ENCODE assay signal across 9 cellular contexts in genomic region chr1:109498161-109498801, GRCh38. TPM values are rescaled to one million over a fixed set of nuclear protein-coding genes. Genes with fewer than 3 reads are reported as not detected.
DNase-seq lines count a peak whose midpoint lies in the region; ATAC-seq and TF ChIP-seq lines count a peak whose summit lies in the region.
"Had no signal": no experiment of that assay in that cellular context is flagged by ENCODE, and none has a peak within 500 bp of the region (broad histone marks: within the 10 kb centered on the region; RNA-seq: fewer than 3 reads in every experiment).

No MANE protein-coding gene starts in this region.

- H3K27ac ChIP-seq in BLaER1 treated with 17β-estradiol and CSF1 and Interleukin-3, amounts not matched to agents 10 nM and 100 nM = no peak overlapping the region
- H3K27ac ChIP-seq in SK-N-SH (ENCODE audit: low read depth in 2 of 2, low read length in 1 of 2) (peak overlapping the region in 1 of 2 experiments; percentile 67; a peak in 2 of 4 replicates), colonic mucosa (no peak overlapping the region)

- peak overlapping the region; percentile 11 to 93 (median 41); a peak in 21 of 22 replicates for H3K4me2 ChIP-seq in BLaER1 treated with 17β-estradiol and CSF1 and Interleukin-3, amounts not matched to agents 10 nM and 100 nM
- no peak overlapping the region for H3K4me2 ChIP-seq in SK-N-SH

- H3K9me3 ChIP-seq in BLaER1 treated with 17β-estradiol and CSF1 and Interleukin-3, amounts not matched to agents 10 nM and 100 nM (replicated peaks in 1 of 11) = no peaks in the 10 kb centered on the region
- no peaks in the 10 kb centered on the region for H3K9me3 ChIP-seq in SK-N-SH
- no peaks in the 10 kb centered on the region for H3K9me3 ChIP-seq in colonic mucosa

- H3K79me2 ChIP-seq in SK-N-SH (ENCODE audit: insufficient read depth) = peaks cover 19% of the 10 kb centered on the region

- H2AFZ ChIP-seq in SK-N-SH (ENCODE audit: low read depth) = no peak overlapping the region

- H3K27me3 ChIP-seq in BLaER1 treated with 17β-estradiol and CSF1 and Interleukin-3, amounts not matched to agents 10 nM and 100 nM = no peaks in the 10 kb centered on the region
- H3K27me3 ChIP-seq in SK-N-SH (ENCODE audit: insufficient read depth) (no peaks in the 10 kb centered on the region), colonic mucosa (no peaks in the 10 kb centered on the region)

- POLR2A ChIA-PET in SK-N-SH (lab: Yijun Ruan, JAX) = interaction anchor here (0.6 to 3.3 kb wide), 4 partner anchors 11 to 122 kb away, joined by 3 to 13 read pairs (median 3); partner anchors contain the start of gene AMIGO1

- no peak for ATAC-seq in GM21723 (IDR thresholded peaks at IDR 0.05; ENCODE audit: unreplicated experiment)

- H3K9me2 ChIP-seq in SK-N-SH = no peaks in the 10 kb centered on the region

- intact Hi-C loops in colonic mucosa (cut with DNase I) = loop anchor here (2.0 kb wide), 1 partner anchor 33 kb away; no protein-coding TSS in a partner anchor

- H3K4me3 Mint-ChIP-seq in HFFc6 = no peak overlapping the region
- no peak overlapping the region for H3K4me3 Mint-ChIP-seq in osteocyte (ENCODE audit: unreplicated experiment)

- H3K4me1 ChIP-seq in BLaER1 treated with 17β-estradiol and CSF1 and Interleukin-3, amounts not matched to agents 10 nM and 100 nM = peaks cover 79 to 94% (median 89%) of the 10 kb centered on the region in 10 experiments
- H3K4me1 ChIP-seq in SK-N-SH (ENCODE audit: control insufficient read depth in 1 of 2, insufficient read depth in 2 of 2, low read depth in 1 of 2, low read length in 1 of 2) = peaks cover 0 to 24% of the 10 kb centered on the region in 2 experiments; a peak in 2 of 4 replicates
- peaks cover 20% of the 10 kb centered on the region for H3K4me1 ChIP-seq in colonic mucosa

- peaks cover 72% of the 10 kb centered on the region for H3K4me1 Mint-ChIP-seq in HFFc6 (ENCODE audit: low read depth)
- H3K4me1 Mint-ChIP-seq in osteocyte (ENCODE audit: unreplicated experiment) = peaks cover 38% of the 10 kb centered on the region

- CTCF ChIA-PET in SK-N-SH (lab: Yijun Ruan, JAX) = interaction anchor here (0.7 to 40.2 kb wide), 25 partner anchors 9 to 275 kb away, joined by 3 to 1710 read pairs (median 4); partner anchors contain the start of genes AMIGO1, ATXN7L2, CYB561D1 and GNAI3

- no peak for DNase-seq in HFFc6
- DNase-seq in SK-N-SH = peak; percentile 87
- no peak for DNase-seq in colonic mucosa
- no peak for DNase-seq in osteocyte (ENCODE audit: extremely low spot score, unreplicated experiment)
- DNase-seq in CD1c-positive myeloid dendritic cell (ENCODE audit: extremely low spot score) = no peak
- no peak for DNase-seq in GOT3 (lab: John Stamatoyannopoulos, UW)

- H3F3A ChIP-seq in SK-N-SH (replicated peaks; ENCODE audit: insufficient read depth) = no peaks in the 10 kb centered on the region

- H3K36me3 ChIP-seq in BLaER1 treated with 17β-estradiol and CSF1 and Interleukin-3, amounts not matched to agents 10 nM and 100 nM = peaks cover 30 to 59% (median 48%) of the 10 kb centered on the region in 11 experiments
- peaks cover 5 to 17% of the 10 kb centered on the region in 2 experiments for H3K36me3 ChIP-seq in SK-N-SH (replicated peaks in 1 of 2; ENCODE audit: control insufficient read depth in 1 of 2, insufficient read depth in 2 of 2, low read length in 1 of 2)
- H3K36me3 ChIP-seq in colonic mucosa = peaks cover 5% of the 10 kb centered on the region

- H3K9me3 Mint-ChIP-seq in HFFc6 (no peaks in the 10 kb centered on the region), osteocyte (ENCODE audit: unreplicated experiment) (no peaks in the 10 kb centered on the region)

- peak overlapping the region in 7 of 11 experiments; percentile 2 to 82 (median 33); a peak in 8 of 22 replicates for H3K9ac ChIP-seq in BLaER1 treated with 17β-estradiol and CSF1 and Interleukin-3, amounts not matched to agents 10 nM and 100 nM
- H3K9ac ChIP-seq in SK-N-SH (no peak overlapping the region), colonic mucosa (ENCODE audit: low read depth in 2 of 2, low read length in 2 of 2) (no peak overlapping the region)

- H3K27me3 Mint-ChIP-seq in HFFc6 (ENCODE audit: insufficient read depth) = peaks cover 3% of the 10 kb centered on the region; the same call in 1 of the 2 replicates
- no peaks in the 10 kb centered on the region for H3K27me3 Mint-ChIP-seq in osteocyte (ENCODE audit: unreplicated experiment)

- peaks cover 9 to 79% (median 72%) of the 10 kb centered on the region in 11 experiments; a peak in 20 of 22 replicates for H4K20me1 ChIP-seq in BLaER1 treated with 17β-estradiol and CSF1 and Interleukin-3, amounts not matched to agents 10 nM and 100 nM
- H4K20me1 ChIP-seq in SK-N-SH (ENCODE audit: insufficient read depth) = no peaks in the 10 kb centered on the region

- TF ChIP-seq CTCF in HFFc6 (IDR thresholded peaks at IDR 0.05) (peak; percentile 81), SK-N-SH (IDR thresholded peaks at IDR 0.05) (peak; percentile 62), colonic mucosa (IDR thresholded peaks at IDR 0.05) (peak; percentile 19), osteocyte (IDR thresholded peaks at IDR 0.05) (peak; percentile 66)

- H3K36me3 Mint-ChIP-seq in HFFc6 (ENCODE audit: low read depth) (no peaks in the 10 kb centered on the region; the same call in 1 of the 2 replicates), osteocyte (ENCODE audit: unreplicated experiment) (peaks cover 9% of the 10 kb centered on the region)

- no peak overlapping the region for H3K27ac Mint-ChIP-seq in HFFc6
- no peak overlapping the region for H3K27ac Mint-ChIP-seq in osteocyte (ENCODE audit: unreplicated experiment)

- peak; percentile 77 for TF ChIP-seq RAD21 in SK-N-SH (IDR thresholded peaks at IDR 0.05; ENCODE audit: low read length)

- H3K4me3 ChIP-seq in BLaER1 treated with 17β-estradiol and CSF1 and Interleukin-3, amounts not matched to agents 10 nM and 100 nM = no peak overlapping the region
- H3K4me3 ChIP-seq in SK-N-SH (ENCODE audit: low read depth in 2 of 2, low read length in 1 of 2) (no peak overlapping the region; a peak in 1 of 4 replicates), colonic mucosa (no peak overlapping the region)

- TF ChIP-seq EP300 in SK-N-SH (IDR thresholded peaks at IDR 0.05; ENCODE audit: borderline replicate concordance in 1 of 2, low read depth in 1 of 2, low read length in 1 of 2) = no peak; a peak in 1 of 4 replicates

- WGBS in SK-N-SH (ENCODE audit: low lambda C conversion rate) = 65% methylated on average over 6 of the region's 12 CpGs

TF ChIP-seq in SK-N-SH, 30 proteins besides CTCF, POLR2A, EP300 and RAD21 (continues in another document):
- no peak for TF ChIP-seq ZBTB33 (IDR thresholded peaks at IDR 0.05; ENCODE audit: borderline replicate concordance, low read depth)
- TF ChIP-seq FOXJ3 (CRISPR knock-in tag; IDR thresholded peaks at IDR 0.05) = no peak
- no peak for TF ChIP-seq NRF1 (IDR thresholded peaks at IDR 0.05; ENCODE audit: low read depth, low read length)
- no peak for TF ChIP-seq FOXM1 (IDR thresholded peaks at IDR 0.05; ENCODE audit: low read depth)
- no peak for TF ChIP-seq ELF1 (IDR thresholded peaks at IDR 0.05)
- TF ChIP-seq GATA2 (CRISPR knock-in tag; IDR thresholded peaks at IDR 0.05) = no peak

RNA-seq across cellular contexts. Expression of gene CYB561D1, which starts 4.4 kb away (rescaled TPM):
- 10 to 100 TPM in 1 of 6 experiments, 1 to 10 TPM in 5; 7.2 to 10.3 (median 8.1) TPM for total RNA-seq in HFFc6 (2021; fragmentation: NEBNext Ultra II Directional; extraction: Animal tissue kit (Norgen Biotek cat#: 25700))
- polyA plus RNA-seq in SK-N-SH (2012; rRNA removed) = 5.4 and 8.9 TPM in 2 replicates
- 3.5 and 4.9 TPM in 2 replicates for polyA plus RNA-seq in SK-N-SH (2012; cell fraction: cytosol; rRNA removed)
- polyA plus RNA-seq in SK-N-SH (2012; cell fraction: nucleus; rRNA removed) = 13.0 and 13.3 TPM in 2 replicates
- total RNA-seq in colonic mucosa (10 to 100 TPM in 1 of 2 donors, 1 to 10 TPM in 1; 8.1 to 12.5 TPM), osteocyte (10.2 and 10.6 TPM in 2 replicates)

RNA-seq across cellular contexts. Expression of gene AMIGO1, which starts 11.2 kb away (rescaled TPM):
- 1 to 10 TPM; 3.0 to 8.3 (median 4.3) TPM for total RNA-seq in HFFc6 (2021; fragmentation: NEBNext Ultra II Directional; extraction: Animal tissue kit (Norgen Biotek cat#: 25700))
- polyA plus RNA-seq in SK-N-SH (2012; rRNA removed) = 0.93 and 0.95 TPM in 2 replicates
- polyA plus RNA-seq in SK-N-SH (2012; cell fraction: cytosol; rRNA removed) = 0.85 and 0.94 TPM in 2 replicates
- 0.73 TPM in 2 replicates for polyA plus RNA-seq in SK-N-SH (2012; cell fraction: nucleus; rRNA removed)
- total RNA-seq in colonic mucosa (1 to 10 TPM; 2.5 to 3.9 TPM), osteocyte (5.2 and 5.4 TPM in 2 replicates)

RNA-seq across cellular contexts. Expression of gene ATXN7L2, which starts 14.6 kb away (rescaled TPM):
- 1 to 10 TPM; 5.6 to 7.3 (median 6.4) TPM for total RNA-seq in HFFc6 (2021; fragmentation: NEBNext Ultra II Directional; extraction: Animal tissue kit (Norgen Biotek cat#: 25700))
- polyA plus RNA-seq in SK-N-SH (2012; rRNA removed) = 3.9 and 4.0 TPM in 2 replicates
- 1.5 and 2.7 TPM in 2 replicates for polyA plus RNA-seq in SK-N-SH (2012; cell fraction: cytosol; rRNA removed)
- 12.7 and 20.3 TPM in 2 replicates for polyA plus RNA-seq in SK-N-SH (2012; cell fraction: nucleus; rRNA removed)
- total RNA-seq in colonic mucosa = 1 to 10 TPM; 2.3 to 4.0 TPM
- total RNA-seq in osteocyte = 6.4 and 6.8 TPM in 2 replicates

RNA-seq across cellular contexts. Expression of gene SYPL2, which starts 31.9 kb away (rescaled TPM):
- total RNA-seq in HFFc6 (2021; fragmentation: NEBNext Ultra II Directional; extraction: Animal tissue kit (Norgen Biotek cat#: 25700)) = 10 to 100 TPM; 16.0 to 34.1 (median 18.5) TPM
- 0.03 and 0.05 TPM in 2 replicates for polyA plus RNA-seq in SK-N-SH (2012; rRNA removed)
- polyA plus RNA-seq in SK-N-SH (2012; cell fraction: cytosol; rRNA removed) = 0.01 and 0.05 TPM in 2 replicates
- 0.07 and 0.10 TPM in 2 replicates for polyA plus RNA-seq in SK-N-SH (2012; cell fraction: nucleus; rRNA removed)
- total RNA-seq in colonic mucosa (under 1 TPM; 0.12 to 0.35 TPM), osteocyte (0.59 and 1.1 TPM in 2 replicates)

RNA-seq across cellular contexts. Expression of gene GPR61, which starts 41.4 kb away (rescaled TPM):
- under 1 TPM in 1 of 6 experiments, not detected in 5; 0.12 TPM for total RNA-seq in HFFc6 (2021; fragmentation: NEBNext Ultra II Directional; extraction: Animal tissue kit (Norgen Biotek cat#: 25700))
- polyA plus RNA-seq in SK-N-SH (2012; rRNA removed) = not detected in 2 replicates
- not detected in 2 replicates for polyA plus RNA-seq in SK-N-SH (2012; cell fraction: cytosol; rRNA removed)
- polyA plus RNA-seq in SK-N-SH (2012; cell fraction: nucleus; rRNA removed) = 0.08 TPM in 1 of 2 replicates, not detected in the other
- not detected for total RNA-seq in colonic mucosa
- not detected in 2 replicates for total RNA-seq in osteocyte
- polyA plus RNA-seq: urinary bladder had no signal

Comparison
In these comparisons a context has a peak if more than half of its experiments do, and no peak if none do; other contexts are left out.
1. H3K9ac ChIP-seq: peak in BLaER1 treated with 17β-estradiol and CSF1 and Interleukin-3, amounts not matched to agents 10 nM and 100 nM (7 of 11); none in SK-N-SH (single experiment) and colonic mucosa (0 of 2).
2. CTCF ChIP-seq: peak in every context shown above with its lines; median percentile 81 in HFFc6; 66 in osteocyte; 62 in SK-N-SH; 19 in colonic mucosa.